ENCODE assay signal across 19 cellular contexts in genomic region chr12:72075891-72076557, GRCh38.
DNase-seq lines count a peak whose midpoint lies in the region; TF ChIP-seq lines count a peak whose summit lies in the region.
"Had no signal": no experiment of that assay in that cellular context is flagged by ENCODE, and none has a peak within 500 bp of the region (broad histone marks: within the 10 kb centered on the region; RNA-seq: fewer than 3 reads in every experiment).

No MANE protein-coding gene starts in this region.

- H3K4me3 Mint-ChIP-seq in Calu3 (ENCODE audit: low read depth, unreplicated experiment) (no peak overlapping the region), endothelial cell (ENCODE audit: unreplicated experiment) (no peak overlapping the region)
- H3K4me3 Mint-ChIP-seq: activated CD4-positive, alpha-beta T cell treated with anti-CD3 and anti-CD28 coated beads for 36 hours; activated naive CD8-positive, alpha-beta T cell treated with anti-CD3 and anti-CD28 coated beads, Interleukin-2, amount 10 ng/mL, durations not matched to agents 7 days and 5 days; dendritic cell treated with granulocyte-macrophage colony-stimulating factor and Interleukin-4, amounts not matched to agents 40 ng/mL and 50 ng/mL, for 4 days; nephron progenitor cell had no signal

- CTCF ChIA-PET in Calu3 (lab: Charles Lee) = no interaction called here

- intact Hi-C loops in Calu3 (cut with micrococcal nuclease; ENCODE audit: unreplicated experiment) = no loop called here

- H2AK5ac ChIP-seq in neuronal stem cell (ENCODE audit: low read depth, low read length) = no peak overlapping the region

- no peak overlapping the region for H3K14ac ChIP-seq in neuronal stem cell (ENCODE audit: low read length)

- H3K27me3 Mint-ChIP-seq in Calu3 (ENCODE audit: unreplicated experiment) = no peaks in the 10 kb centered on the region
- no peaks in the 10 kb centered on the region for H3K27me3 Mint-ChIP-seq in endothelial cell (ENCODE audit: unreplicated experiment)
- H3K27me3 Mint-ChIP-seq: activated naive CD8-positive, alpha-beta T cell treated with anti-CD3 and anti-CD28 coated beads, Interleukin-2, amount 10 ng/mL, durations not matched to agents 7 days and 5 days; dendritic cell treated with granulocyte-macrophage colony-stimulating factor and Interleukin-4, amounts not matched to agents 40 ng/mL and 50 ng/mL, for 4 days had no signal

- H3K9me3 Mint-ChIP-seq in Calu3 (ENCODE audit: low read depth, unreplicated experiment) (peaks cover 8% of the 10 kb centered on the region), endothelial cell (ENCODE audit: unreplicated experiment) (peaks cover 7% of the 10 kb centered on the region)

- TF ChIP-seq CTCF in Calu3 (IDR thresholded peaks at IDR 0.05; ENCODE audit: unreplicated experiment) (no peak), endothelial cell (IDR thresholded peaks at IDR 0.05; ENCODE audit: unreplicated experiment) (no peak), osteoblast (IDR thresholded peaks at IDR 0.05; ENCODE audit: extremely low read depth, low read depth, low read length) (no peak)

- H3K27ac ChIP-seq in SJCRH30 (no peak overlapping the region), neuronal stem cell (replicated peaks; ENCODE audit: low read length) (no peak overlapping the region), osteoblast (ENCODE audit: low read depth, low read length) (no peak overlapping the region)
- H3K27ac ChIP-seq: parathyroid adenoma, right atrium auricular region, transverse colon had no signal

- no peak overlapping the region for H2BK5ac ChIP-seq in neuronal stem cell (ENCODE audit: low read length)

- peak overlapping the region; percentile 22 for H3K27ac Mint-ChIP-seq in Calu3 (ENCODE audit: unreplicated experiment)
- no peak overlapping the region for H3K27ac Mint-ChIP-seq in endothelial cell (ENCODE audit: unreplicated experiment)
- H3K27ac Mint-ChIP-seq: activated CD4-positive, alpha-beta T cell treated with anti-CD3 and anti-CD28 coated beads for 36 hours; activated naive CD8-positive, alpha-beta T cell treated with anti-CD3 and anti-CD28 coated beads, Interleukin-2, amount 10 ng/mL, durations not matched to agents 7 days and 5 days; dendritic cell treated with granulocyte-macrophage colony-stimulating factor and Interleukin-4, amounts not matched to agents 40 ng/mL and 50 ng/mL, for 4 days; nephron progenitor cell had no signal

- DNase-seq in Calu3 (no peak), NCI-H1417 treated with DMSO at 0.1 percent for 48 hours (lab: John Stamatoyannopoulos, UW) (peak; percentile 48), SJCRH30 (peak; percentile 7 to 29), neuronal stem cell (ENCODE audit: low spot score) (no peak), endothelial cell (ENCODE audit: low spot score) (no peak), NCI-H2081 treated with DMSO at 0.1 percent for 48 hours (lab: John Stamatoyannopoulos, UW) (no peak), osteoblast (ENCODE audit: insufficient read length, low spot score, missing footprints) (no peak)
- DNase-seq: activated CD4-positive, alpha-beta T cell treated with anti-CD3 and anti-CD28 coated beads for 36 hours; activated effector memory CD4-positive, alpha-beta T cell treated with anti-CD3 and anti-CD28 coated beads, Interleukin-2, amount 50 U/mL, for 16 hours; activated naive CD8-positive, alpha-beta T cell treated with anti-CD3 and anti-CD28 coated beads, Interleukin-2, amount 10 ng/mL, durations not matched to agents 7 days and 5 days; left cardiac atrium; mammary epithelial cell; nephron progenitor cell; stimulated activated CD4-positive, alpha-beta T cell treated with anti-CD3 and anti-CD28 coated beads, Interleukin-1b, Interleukin-23, amount 100 ng/mL, for 48 hours; transverse colon had no signal

- no peaks in the 10 kb centered on the region for H3K9me3 ChIP-seq in SJCRH30 (replicated peaks)
- no peaks in the 10 kb centered on the region for H3K9me3 ChIP-seq in neuronal stem cell (replicated peaks in 1 of 2; ENCODE audit: control insufficient read depth in 2 of 2, insufficient read depth in 1 of 2, low read depth in 1 of 2, low read length in 2 of 2)
- no peaks in the 10 kb centered on the region for H3K9me3 ChIP-seq in osteoblast (ENCODE audit: low read depth, low read length)
- H3K9me3 ChIP-seq: right atrium auricular region had no signal

- no peak overlapping the region for H4K91ac ChIP-seq in neuronal stem cell (ENCODE audit: low read depth, low read length, poor library complexity)

- H3K36me3 ChIP-seq in SJCRH30 (no peaks in the 10 kb centered on the region), neuronal stem cell (replicated peaks in 1 of 2; ENCODE audit: control insufficient read depth in 2 of 2, insufficient read depth in 2 of 2, low read length in 2 of 2) (no peaks in the 10 kb centered on the region), osteoblast (ENCODE audit: insufficient read depth, low read length) (no peaks in the 10 kb centered on the region)
- H3K36me3 ChIP-seq: right atrium auricular region, transverse colon had no signal

- peak overlapping the region; percentile 8 for H3K4ac ChIP-seq in neuronal stem cell (ENCODE audit: low read length)

- no peak overlapping the region for H2BK12ac ChIP-seq in neuronal stem cell (ENCODE audit: low read length)

- H2BK15ac ChIP-seq in neuronal stem cell (ENCODE audit: low read length) = peak overlapping the region; percentile 82

- BruUV-seq in Calu3 (replicated peaks; lab: Mats Ljungman, UMichigan) = no TSS peak

- no peak overlapping the region for H3K9ac ChIP-seq in neuronal stem cell (ENCODE audit: low read depth, low read length, poor library complexity)
- H3K9ac ChIP-seq: parathyroid adenoma had no signal

- no peaks in the 10 kb centered on the region for H3K4me1 Mint-ChIP-seq in Calu3 (ENCODE audit: low read depth, unreplicated experiment)
- H3K4me1 Mint-ChIP-seq in endothelial cell (ENCODE audit: unreplicated experiment) = peaks cover 5% of the 10 kb centered on the region
- H3K4me1 Mint-ChIP-seq: activated CD4-positive, alpha-beta T cell treated with anti-CD3 and anti-CD28 coated beads for 36 hours; activated naive CD8-positive, alpha-beta T cell treated with anti-CD3 and anti-CD28 coated beads, Interleukin-2, amount 10 ng/mL, durations not matched to agents 7 days and 5 days had no signal

- H3K4me3 ChIP-seq in SJCRH30 (no peak overlapping the region), neuronal stem cell (ENCODE audit: low read length in 2 of 2) (peak overlapping the region in 1 of 2 donors; percentile 64), osteoblast (ENCODE audit: insufficient read depth, low read length) (no peak overlapping the region)
- H3K4me3 ChIP-seq: right atrium auricular region, smooth muscle cell, transverse colon had no signal

- no peak overlapping the region for H3K4me2 ChIP-seq in neuronal stem cell (ENCODE audit: insufficient read depth, low read length, poor library complexity, severe bottlenecking)
- no peak overlapping the region for H3K4me2 ChIP-seq in osteoblast (ENCODE audit: insufficient read depth, low read length)
- H3K4me2 ChIP-seq: smooth muscle cell had no signal

- H2BK120ac ChIP-seq in neuronal stem cell (ENCODE audit: low read depth, low read length) = no peak overlapping the region

- peaks cover 17% of the 10 kb centered on the region for H3K4me1 ChIP-seq in SJCRH30
- H3K4me1 ChIP-seq in neuronal stem cell (ENCODE audit: control insufficient read depth in 2 of 2, insufficient read depth in 1 of 2, low read depth in 1 of 2, low read length in 2 of 2) = no peaks in the 10 kb centered on the region
- no peaks in the 10 kb centered on the region for H3K4me1 ChIP-seq in osteoblast (ENCODE audit: insufficient read depth, low read length)
- H3K4me1 ChIP-seq: parathyroid adenoma, right atrium auricular region, transverse colon had no signal

- H3K27me3 ChIP-seq in SJCRH30 = no peaks in the 10 kb centered on the region
- no peaks in the 10 kb centered on the region for H3K27me3 ChIP-seq in neuronal stem cell (ENCODE audit: control insufficient read depth in 3 of 3, insufficient read depth in 3 of 3, low read depth in 1 of 3, low read length in 3 of 3)
- no peaks in the 10 kb centered on the region for H3K27me3 ChIP-seq in osteoblast (ENCODE audit: insufficient read depth, low read length)
- H3K27me3 ChIP-seq: right atrium auricular region, transverse colon had no signal

- no peak overlapping the region for H3K18ac ChIP-seq in neuronal stem cell (ENCODE audit: low read length)

- H3K36me3 Mint-ChIP-seq in Calu3 (ENCODE audit: insufficient read depth, unreplicated experiment) = no peaks in the 10 kb centered on the region
- peaks cover 7% of the 10 kb centered on the region for H3K36me3 Mint-ChIP-seq in endothelial cell (ENCODE audit: low read depth, unreplicated experiment)
- H3K36me3 Mint-ChIP-seq: activated naive CD8-positive, alpha-beta T cell treated with anti-CD3 and anti-CD28 coated beads, Interleukin-2, amount 10 ng/mL, durations not matched to agents 7 days and 5 days had no signal

- H2AFZ ChIP-seq in neuronal stem cell (ENCODE audit: low read length) (no peak overlapping the region), osteoblast (ENCODE audit: low read length) (no peak overlapping the region)
- H2AFZ ChIP-seq: parathyroid adenoma had no signal

- no peaks in the 10 kb centered on the region for H3K79me2 ChIP-seq in osteoblast (ENCODE audit: insufficient read depth, low read length)
- H3K79me2 ChIP-seq: parathyroid adenoma had no signal

- H4K20me1 ChIP-seq in osteoblast (ENCODE audit: insufficient read depth, low read length) = no peaks in the 10 kb centered on the region

- H3K79me1 ChIP-seq in neuronal stem cell (ENCODE audit: low read depth, low read length) = peaks cover under 1% of the 10 kb centered on the region

- no peak overlapping the region for H3K23ac ChIP-seq in neuronal stem cell (ENCODE audit: low read depth, low read length, poor library complexity)

- WGBS in neuronal stem cell (ENCODE audit: extremely low coverage in 2 of 2, insufficient read length in 2 of 2, insufficient replicate concordance in 1 of 2), 2 donors = no CpG with 5 or more reads among the region's 9 CpGs

- H4K8ac ChIP-seq in neuronal stem cell (ENCODE audit: low read depth, low read length) = no peak overlapping the region

Comparison
In these comparisons a context has a peak if more than half of its experiments do, and no peak if none do; other contexts are left out.
1. DNase-seq: peak in NCI-H1417 treated with DMSO at 0.1 percent for 48 hours (single experiment) and SJCRH30 (2 of 2); none in Calu3 (single experiment), neuronal stem cell (single experiment), endothelial cell (single experiment), NCI-H2081 treated with DMSO at 0.1 percent for 48 hours (single experiment) and osteoblast (single experiment).